In genomic region chr18:79566841-79567370, GRCh38 we compare ENCODE assay signal across 1 cellular context.
TF ChIP-seq lines count a peak whose summit lies in the region.

No MANE protein-coding gene starts in this region.

TF ChIP-seq in GM23338, 12 proteins besides CTCF, POLR2A, EP300 and RAD21 (continued from another document):
- no peak for TF ChIP-seq ZNF462 (CRISPR knock-in tag; IDR thresholded peaks at IDR 0.05)
